Comparison of ENCODE assay signal across 26 cellular contexts in the genomic region with DNA sequence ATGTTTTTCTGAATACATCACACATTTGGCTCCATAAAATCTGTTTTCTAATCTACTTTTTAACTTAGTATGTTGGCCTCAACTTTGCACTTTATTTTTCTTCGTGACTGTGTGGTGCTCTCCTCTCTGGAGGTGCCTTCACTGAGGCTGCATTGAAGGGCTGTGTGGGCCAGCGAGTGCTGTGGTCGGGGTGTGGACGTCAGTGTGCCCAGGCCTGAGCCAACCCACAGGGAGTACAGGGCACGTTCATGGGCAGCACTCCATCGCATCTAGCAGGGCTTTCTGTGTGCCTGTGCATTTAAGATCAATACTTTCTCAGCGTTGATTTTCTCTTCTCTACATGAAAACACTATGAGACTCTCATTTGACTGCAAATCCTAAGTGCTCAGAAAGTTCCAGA. TPM values are rescaled to one million over a fixed set of nuclear protein-coding genes. Genes with fewer than 3 reads are reported as not detected.
"Had no signal": no experiment of that assay in that cellular context is flagged by ENCODE, and none has a peak within 500 bp of the region (broad histone marks: within the 10 kb centered on the region; RNA-seq: fewer than 3 reads in every experiment).

No MANE protein-coding gene starts in this region.

- H3K36me3 Mint-ChIP-seq: naive thymus-derived CD4-positive, alpha-beta T cell; natural killer cell treated with Interleukin-12 subunit alpha and Interleukin-12 subunit beta and Interleukin-15 and Interleukin-18, amount 100 ng/mL, for 72 hours; stimulated activated memory B cell treated with anti-CD40 and anti-IgM and Interleukin-4, amounts not matched to agents 10 μg/mL and 1 μg/mL and 100 μg/mL, for 72 hours had no signal

- H3K4me3 Mint-ChIP-seq: naive thymus-derived CD4-positive, alpha-beta T cell; natural killer cell treated with Interleukin-12 subunit alpha and Interleukin-12 subunit beta and Interleukin-15 and Interleukin-18, amount 100 ng/mL, for 72 hours; neural crest cell; stimulated activated memory B cell treated with anti-CD40 and anti-IgM and Interleukin-4, amounts not matched to agents 10 μg/mL and 1 μg/mL and 100 μg/mL, for 72 hours; stimulated activated naive CD8-positive, alpha-beta T cell treated with anti-CD3 and anti-CD28 coated beads, Interleukin-15, amount 100 ng/mL, for 72 hours; type B pancreatic cell had no signal

- DNase-seq: islet precursor cell; left ventricle myocardium inferior; mesendoderm; midbrain; mucosa of descending colon; naive thymus-derived CD4-positive, alpha-beta T cell; occipital lobe; right lobe of liver; stimulated activated CD4-positive, alpha-beta T cell treated with anti-CD3 and anti-CD28 coated beads, Interleukin-2, amount 100 ng/mL, for 48 hours; stimulated activated CD4-positive, alpha-beta T cell treated with anti-CD3 and anti-CD28 coated beads, Interleukin-4, amount 100 ng/mL, for 4 hours; stimulated activated CD8-positive, alpha-beta memory T cell treated with anti-CD3 and anti-CD28 coated beads, Interleukin-4, amount 100 ng/mL, for 48 hours; stimulated activated naive CD4-positive, alpha-beta T cell treated with Interleukin-2 at 50 U/mL for 16 hours; stimulated activated naive CD8-positive, alpha-beta T cell treated with anti-CD3 and anti-CD28 coated beads, Interleukin-15, amount 100 ng/mL, for 72 hours; substantia nigra; uterus had no signal

- ATAC-seq: mucosa of descending colon; naive thymus-derived CD4-positive, alpha-beta T cell; natural killer cell treated with Interleukin-12 subunit alpha and Interleukin-12 subunit beta and Interleukin-15 and Interleukin-18, amount 100 ng/mL, for 72 hours; right lobe of liver; stimulated activated memory B cell treated with anti-CD40 and anti-IgM and Interleukin-4, amounts not matched to agents 10 μg/mL and 1 μg/mL and 100 μg/mL, for 72 hours; stimulated activated naive CD8-positive, alpha-beta T cell treated with anti-CD3 and anti-CD28 coated beads, Interleukin-15, amount 100 ng/mL, for 72 hours had no signal

- H3K4me1 Mint-ChIP-seq: stimulated activated memory B cell treated with anti-CD40 and anti-IgM and Interleukin-4, amounts not matched to agents 10 μg/mL and 1 μg/mL and 100 μg/mL, for 72 hours had no signal

- H3K27ac Mint-ChIP-seq: naive thymus-derived CD4-positive, alpha-beta T cell; natural killer cell treated with Interleukin-12 subunit alpha and Interleukin-12 subunit beta and Interleukin-15 and Interleukin-18, amount 100 ng/mL, for 72 hours; progenitor cell of endocrine pancreas; stimulated activated memory B cell treated with anti-CD40 and anti-IgM and Interleukin-4, amounts not matched to agents 10 μg/mL and 1 μg/mL and 100 μg/mL, for 72 hours; type B pancreatic cell had no signal

- H3K9me3 Mint-ChIP-seq: natural killer cell treated with Interleukin-12 subunit alpha and Interleukin-12 subunit beta and Interleukin-15 and Interleukin-18, amount 100 ng/mL, for 72 hours had no signal

- H3K27ac ChIP-seq: hepatocyte, left ventricle myocardium inferior, neutrophil, right atrium auricular region, right lobe of liver, tibial nerve, uterus had no signal

RNA-seq across cellular contexts. Expression of a gene that starts 37.8 kb away (rescaled TPM):
- total RNA-seq: myocyte; natural killer cell treated with Interleukin-12 subunit alpha and Interleukin-12 subunit beta and Interleukin-15 and Interleukin-18, amount 100 ng/mL, for 72 hours; pulmonary artery endothelial cell had no signal
